In the genomic region with DNA sequence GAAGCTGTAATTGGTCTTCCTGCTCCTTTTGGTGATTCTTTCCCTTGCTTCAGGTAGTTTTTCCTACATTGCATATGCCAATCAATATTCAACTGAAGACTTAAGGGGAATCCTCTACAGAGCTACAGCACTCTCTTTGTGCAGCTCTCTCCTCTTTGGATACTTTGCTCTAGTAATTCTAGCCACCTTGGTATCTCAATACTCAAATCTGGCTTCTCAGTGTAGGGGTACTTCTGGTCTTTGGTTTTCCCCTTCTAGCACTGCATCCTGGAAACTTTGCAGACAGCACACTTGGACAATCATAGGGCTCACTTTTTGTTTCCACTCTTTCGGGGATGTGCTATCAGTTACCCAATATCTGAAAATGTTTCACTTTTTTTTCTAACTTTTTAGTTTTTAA, we compare ENCODE assay signal across 1 cellular context.
TF ChIP-seq lines count a peak whose summit lies in the region.

No MANE protein-coding gene starts in this region.

TF ChIP-seq in H1, 55 proteins besides CTCF, POLR2A, EP300 and RAD21:
- no peak for TF ChIP-seq SRF (IDR thresholded peaks at IDR 0.05; ENCODE audit: low read depth, low read length)
- TF ChIP-seq EZH2 (IDR thresholded peaks at IDR 0.05; ENCODE audit: low read depth, low read length, severe bottlenecking): no peak
- TF ChIP-seq JUN (IDR thresholded peaks at IDR 0.05; ENCODE audit: low read depth, low read length): no peak
- TF ChIP-seq KDM4A (IDR thresholded peaks at IDR 0.05; ENCODE audit: low read depth, low read length, severe bottlenecking): no peak
- TF ChIP-seq GABPA (IDR thresholded peaks at IDR 0.05; ENCODE audit: borderline replicate concordance, insufficient read depth, low read length): no peak
- TF ChIP-seq RBBP5 (IDR thresholded peaks at IDR 0.05; ENCODE audit: borderline replicate concordance, low read depth, low read length): no peak
- no peak for TF ChIP-seq POU5F1 (IDR thresholded peaks at IDR 0.05; ENCODE audit: low read depth, low read length)
- no peak for TF ChIP-seq CBX5 (IDR thresholded peaks at IDR 0.05; ENCODE audit: low read depth, low read length)
- TF ChIP-seq CEBPB (IDR thresholded peaks at IDR 0.05; ENCODE audit: low read depth, low read length): no peak
